Comparison of ENCODE assay signal across 2 cellular contexts in genomic region chr11:94876222-94876621, GRCh38.
A peak's percentile ranks its signal among the peaks of the same experiment; 100 is the strongest.
TF ChIP-seq lines count a peak whose summit lies in the region.

No MANE protein-coding gene starts in this region.

TF ChIP-seq in HCT116, 20 proteins besides CTCF, POLR2A, EP300 and RAD21 (continued from another document):
- TF ChIP-seq ATF3 (IDR thresholded peaks at IDR 0.05) (no peak), ZBTB33 (IDR thresholded peaks at IDR 0.05; ENCODE audit: extremely low read depth, insufficient replicate concordance, low read length) (no peak), SIN3A (IDR thresholded peaks at IDR 0.05; ENCODE audit: low read depth) (no peak), EGR1 (IDR thresholded peaks at IDR 0.05; ENCODE audit: low read depth) (no peak), TCF7L2 (IDR thresholded peaks at IDR 0.05; ENCODE audit: borderline replicate concordance, extremely low read depth, insufficient read depth, insufficient read length) (no peak), POLR2AphosphoS5 (IDR thresholded peaks at IDR 0.05; ENCODE audit: low read depth, low read length) (no peak), ZFX (IDR thresholded peaks at IDR 0.05) (no peak), FOSL1 (IDR thresholded peaks at IDR 0.05; ENCODE audit: low read depth) (no peak), ZNF274 (IDR thresholded peaks at IDR 0.05; ENCODE audit: low read depth, low read length) (no peak), REST (IDR thresholded peaks at IDR 0.05; ENCODE audit: low read depth) (no peak)
TF ChIP-seq in HCT116: peak in this region for 0.

TF ChIP-seq in K562, 482 proteins besides CTCF, POLR2A, EP300 and RAD21 (continued from another document):
- TF ChIP-seq HOMEZ (CRISPR knock-in tag; IDR thresholded peaks at IDR 0.05) (no peak), FIP1L1 (IDR thresholded peaks at IDR 0.05; ENCODE audit: low read depth, low read length, poor library complexity, severe bottlenecking) (no peak), ZBTB17 (CRISPR knock-in tag; IDR thresholded peaks at IDR 0.05) (0 out of 2 replicates have a peak, but pooled peaks have one; percentile 11), KLF10 (CRISPR knock-in tag; IDR thresholded peaks at IDR 0.05) (no peak), ZNF778 (CRISPR knock-in tag; IDR thresholded peaks at IDR 0.05) (no peak), GTF2E2 (tag; IDR thresholded peaks at IDR 0.05) (no peak), ZNF707 (CRISPR knock-in tag; conservative IDR thresholded peaks at IDR 0.05) (no peak), FOS (IDR thresholded peaks at IDR 0.05; ENCODE audit: extremely low read depth, insufficient read length) (no peak)
